In the genomic region with DNA sequence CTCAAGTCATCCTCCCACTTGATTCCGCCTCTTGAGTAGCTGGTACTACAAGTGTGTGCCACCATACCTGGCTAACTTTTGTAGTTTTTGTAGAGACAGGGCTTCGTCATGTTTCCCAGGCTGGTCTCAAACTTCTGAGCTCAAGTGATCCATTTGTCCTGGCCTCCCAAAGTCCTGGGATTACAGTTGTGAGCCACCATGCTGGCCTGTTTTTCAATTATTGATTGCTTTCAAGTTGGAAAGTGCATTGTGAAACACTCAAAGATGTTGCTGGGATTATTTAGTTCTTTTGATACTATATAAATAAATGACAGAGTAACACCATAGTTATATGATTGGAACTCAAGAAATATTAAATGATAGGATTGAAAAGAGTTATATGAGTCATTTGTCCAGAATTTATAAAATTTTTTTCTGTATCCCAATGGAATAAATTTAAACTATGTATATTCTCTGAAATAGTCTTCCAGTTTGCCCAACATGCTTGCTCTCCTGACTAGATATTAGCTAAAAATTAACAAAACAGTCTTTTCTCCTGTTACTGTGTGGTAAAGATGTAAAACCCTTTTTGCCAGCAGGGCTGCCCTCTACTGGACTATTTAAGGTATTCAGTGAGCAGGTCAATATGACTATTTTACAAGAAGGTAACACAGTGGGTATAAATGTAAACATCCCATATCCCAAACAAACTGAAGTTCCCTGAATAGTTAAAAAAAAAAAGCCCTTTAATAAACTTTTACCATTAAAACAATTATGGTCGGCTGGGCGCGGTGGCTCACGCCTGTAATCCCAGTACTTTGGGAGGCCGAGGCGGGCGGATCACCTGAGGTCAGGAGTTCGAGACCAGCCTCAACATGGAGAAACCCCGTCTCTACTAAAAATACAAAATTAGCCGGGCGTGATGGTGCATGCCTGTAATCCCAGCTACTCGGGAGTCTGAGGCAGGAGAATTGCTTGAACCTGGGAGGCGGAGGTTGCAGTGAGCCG, we compare ENCODE assay signal across 1 cellular context.
TF ChIP-seq lines count a peak whose summit lies in the region.

No MANE protein-coding gene starts in this region.

TF ChIP-seq in Ishikawa, 13 proteins besides CTCF, POLR2A, EP300 and RAD21 (continued from another document):
- no peak for TF ChIP-seq NFIC (IDR thresholded peaks at IDR 0.05)
- no peak for TF ChIP-seq CEBPB (IDR thresholded peaks at IDR 0.05)
- no peak for TF ChIP-seq YY1 (IDR thresholded peaks at IDR 0.05; ENCODE audit: low read depth)
- TF ChIP-seq, protein P1, sequence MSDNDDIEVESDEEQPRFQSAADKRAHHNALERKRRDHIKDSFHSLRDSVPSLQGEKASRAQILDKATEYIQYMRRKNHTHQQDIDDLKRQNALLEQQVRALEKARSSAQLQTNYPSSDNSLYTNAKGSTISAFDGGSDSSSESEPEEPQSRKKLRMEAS (IDR thresholded peaks at IDR 0.05), result no peak
- no peak for TF ChIP-seq TEAD4 (IDR thresholded peaks at IDR 0.05)
- TF ChIP-seq EGR1 (IDR thresholded peaks at IDR 0.05), result no peak
